Comparison of ENCODE assay signal across 8 cellular contexts in genomic region chr1:25904942-25905679, GRCh38. TPM values are rescaled to one million over a fixed set of nuclear protein-coding genes. Genes with fewer than 3 reads are reported as not detected.
DNase-seq lines count a peak whose midpoint lies in the region; FAIRE-seq and TF ChIP-seq lines count a peak whose summit lies in the region.

No MANE protein-coding gene starts in this region.

- peaks cover 57% of the 10 kb centered on the region for H3K36me3 ChIP-seq in SJSA1
- H3K36me3 ChIP-seq in neuronal stem cell (replicated peaks in 1 of 2; ENCODE audit: control insufficient read depth in 2 of 2, insufficient read depth in 2 of 2, low read length in 2 of 2) = peaks cover 14 to 45% of the 10 kb centered on the region in 2 donors
- peaks cover 0 to 16% (median 8%) of the 10 kb centered on the region in 5 donors for H3K36me3 ChIP-seq in subcutaneous abdominal adipose tissue (ENCODE audit: control insufficient read depth in 5 of 5, insufficient read depth in 5 of 5, low read length in 5 of 5)

- no peak overlapping the region for H4K8ac ChIP-seq in neuronal stem cell (ENCODE audit: low read depth, low read length)

- no peak overlapping the region for H3K4ac ChIP-seq in neuronal stem cell (ENCODE audit: low read length)

- FAIRE-seq in frontal cortex (lab: Jason Lieb, UNC) = no peak

- H4K91ac ChIP-seq in neuronal stem cell (ENCODE audit: low read depth, low read length, poor library complexity) = no peak overlapping the region

- H3K14ac ChIP-seq in neuronal stem cell (ENCODE audit: low read length) = no peak overlapping the region

- no peak overlapping the region for H2AFZ ChIP-seq in neuronal stem cell (ENCODE audit: low read length)

- DNase-seq in ELR (ENCODE audit: low read depth) (peak; percentile 94), HEK293T (ENCODE audit: extremely low spot score) (peak; percentile 96), NAMALWA (ENCODE audit: low spot score) (peak; percentile 95), SJSA1 (ENCODE audit: low read depth in 1 of 2, low spot score in 2 of 2) (peak; percentile 84 to 98), frontal cortex (ENCODE audit: low spot score in 2 of 2) (peak; percentile 84 to 87), neuronal stem cell (ENCODE audit: low spot score) (peak; percentile 95)
- DNase-seq in activated naive CD4-positive, alpha-beta T cell treated with Interleukin-2 at 50 U/mL for 16 hours = peak; percentile 90

- peak overlapping the region; percentile 91 for H3K4me3 ChIP-seq in SJSA1
- H3K4me3 ChIP-seq in neuronal stem cell (ENCODE audit: low read length in 2 of 2) = peak overlapping the region; percentile 63 to 97
- peak overlapping the region; percentile 55 to 81 (median 65) for H3K4me3 ChIP-seq in subcutaneous abdominal adipose tissue (ENCODE audit: low read depth in 1 of 5, low read length in 5 of 5)

- H3K9me3 ChIP-seq in SJSA1 (replicated peaks) (no peaks in the 10 kb centered on the region), neuronal stem cell (replicated peaks in 1 of 2; ENCODE audit: control insufficient read depth in 2 of 2, insufficient read depth in 1 of 2, low read depth in 1 of 2, low read length in 2 of 2) (peaks cover 0 to 2% of the 10 kb centered on the region in 2 donors), subcutaneous abdominal adipose tissue (ENCODE audit: control insufficient read depth in 5 of 5, low read length in 5 of 5) (no peaks in the 10 kb centered on the region)

- H2BK5ac ChIP-seq in neuronal stem cell (ENCODE audit: low read length) = no peak overlapping the region

- H3K27ac ChIP-seq in SJSA1 = peak overlapping the region; percentile 94
- peak overlapping the region; percentile 95 for H3K27ac ChIP-seq in neuronal stem cell (replicated peaks; ENCODE audit: low read length)
- H3K27ac ChIP-seq in subcutaneous abdominal adipose tissue (ENCODE audit: low read depth, low read length) = no peak overlapping the region

- peaks cover 4% of the 10 kb centered on the region for H3K79me1 ChIP-seq in neuronal stem cell (ENCODE audit: low read depth, low read length)

- WGBS in neuronal stem cell (ENCODE audit: extremely low coverage in 2 of 2, insufficient read length in 2 of 2, insufficient replicate concordance in 1 of 2), 2 donors = no CpG with 5 or more reads among the region's 34 CpGs

- H3K9ac ChIP-seq in neuronal stem cell (ENCODE audit: low read depth, low read length, poor library complexity) (no peak overlapping the region), subcutaneous abdominal adipose tissue (ENCODE audit: low read length in 5 of 5) (peak overlapping the region in 4 of 5 donors; percentile 8 to 71 (median 50))

- H3K4me1 ChIP-seq in SJSA1 (replicated peaks) (peaks cover 15% of the 10 kb centered on the region), neuronal stem cell (ENCODE audit: control insufficient read depth in 2 of 2, insufficient read depth in 1 of 2, low read depth in 1 of 2, low read length in 2 of 2) (peaks cover 24 to 31% of the 10 kb centered on the region in 2 donors), subcutaneous abdominal adipose tissue (ENCODE audit: control insufficient read depth in 5 of 5, insufficient read depth in 5 of 5, low read length in 5 of 5) (peaks cover 0 to 26% (median 18%) of the 10 kb centered on the region in 5 donors)

- no peak overlapping the region for H2AK5ac ChIP-seq in neuronal stem cell (ENCODE audit: low read depth, low read length)

- CTCF ChIA-PET in HEK293T (lab: Yijun Ruan, JAX) = interaction anchor here (1.3 to 2.0 kb wide), 3 partner anchors 9 to 94 kb away, joined by 3 to 16 read pairs (median 4); partner anchors contain the start of gene PAFAH2

- H3K18ac ChIP-seq in neuronal stem cell (ENCODE audit: low read length) = no peak overlapping the region

- H3K23ac ChIP-seq in neuronal stem cell (ENCODE audit: low read depth, low read length, poor library complexity) = no peak overlapping the region

- POLR2A ChIA-PET in HEK293T (lab: Yijun Ruan, JAX) = interaction anchor here (1.4 to 3.7 kb wide), 4 partner anchors 9 to 131 kb away, joined by 3 to 17 read pairs (median 8); partner anchors contain the start of gene PAFAH2

- peak overlapping the region; percentile 73 for H3K4me2 ChIP-seq in neuronal stem cell (ENCODE audit: insufficient read depth, low read length, poor library complexity, severe bottlenecking)

- H3K27me3 ChIP-seq in SJSA1 (replicated peaks) = no peaks in the 10 kb centered on the region
- no peaks in the 10 kb centered on the region for H3K27me3 ChIP-seq in neuronal stem cell (ENCODE audit: control insufficient read depth in 3 of 3, insufficient read depth in 3 of 3, low read depth in 1 of 3, low read length in 3 of 3)
- no peaks in the 10 kb centered on the region for H3K27me3 ChIP-seq in subcutaneous abdominal adipose tissue (ENCODE audit: control insufficient read depth in 5 of 5, insufficient read depth in 4 of 5, low read length in 5 of 5)

- H2BK120ac ChIP-seq in neuronal stem cell (ENCODE audit: low read depth, low read length) = no peak overlapping the region

- no peak overlapping the region for H2BK12ac ChIP-seq in neuronal stem cell (ENCODE audit: low read length)

- no peak overlapping the region for H2BK15ac ChIP-seq in neuronal stem cell (ENCODE audit: low read length)

TF ChIP-seq in HEK293T, 16 proteins besides CTCF, POLR2A, EP300 and RAD21:
- TF ChIP-seq LEF1 (IDR thresholded peaks at IDR 0.05; ENCODE audit: borderline replicate concordance) = no peak
- TF ChIP-seq HDGF (IDR thresholded peaks at IDR 0.05; ENCODE audit: borderline replicate concordance) = no peak
- TF ChIP-seq PKNOX1 (IDR thresholded peaks at IDR 0.05) = no peak
- TF ChIP-seq SUZ12 (IDR thresholded peaks at IDR 0.05) = no peak
- TF ChIP-seq ELF4 (IDR thresholded peaks at IDR 0.05) = no peak
- TF ChIP-seq ZNF384 (IDR thresholded peaks at IDR 0.05) = no peak
- no peak for TF ChIP-seq FOXA1 (IDR thresholded peaks at IDR 0.05)
- no peak for TF ChIP-seq TARDBP (IDR thresholded peaks at IDR 0.05)
- no peak for TF ChIP-seq CTBP1 (IDR thresholded peaks at IDR 0.05; ENCODE audit: borderline replicate concordance)
- TF ChIP-seq BHLHE40 (IDR thresholded peaks at IDR 0.05; ENCODE audit: borderline replicate concordance) = no peak
- TF ChIP-seq NFRKB (IDR thresholded peaks at IDR 0.05) = no peak
- no peak for TF ChIP-seq FOXK2 (IDR thresholded peaks at IDR 0.05)
- TF ChIP-seq L3MBTL2 (conservative IDR thresholded peaks at IDR 0.05) = no peak

RNA-seq across cellular contexts. Expression of gene STMN1, which starts 1.1 kb away (rescaled TPM):
- 325 and 537 TPM in 2 replicates for total RNA-seq in SJSA1 (2014; rRNA removed; shearing (Covaris generic))
- 1,181 TPM for total RNA-seq in frontal cortex
- 714 TPM for polyA plus RNA-seq in neuronal stem cell (2013, experiment 1 of 2)
- 708 TPM for polyA plus RNA-seq in neuronal stem cell (2013, experiment 2 of 2)

RNA-seq across cellular contexts. Expression of gene PAQR7, which starts 29.6 kb away (rescaled TPM):
- 2.9 and 3.1 TPM in 2 replicates for total RNA-seq in SJSA1 (2014; rRNA removed; shearing (Covaris generic))
- total RNA-seq in frontal cortex = 8.6 TPM
- 2.4 TPM for polyA plus RNA-seq in neuronal stem cell (2013, experiment 1 of 2)
- polyA plus RNA-seq in neuronal stem cell (2013, experiment 2 of 2) = 2.3 TPM

RNA-seq across cellular contexts. Expression of gene AUNIP, which starts 45.9 kb away (rescaled TPM):
- total RNA-seq in SJSA1 (2014; rRNA removed; shearing (Covaris generic)) = 5.9 and 9.5 TPM in 2 replicates
- total RNA-seq in frontal cortex = 0.82 TPM
- 7.6 TPM for polyA plus RNA-seq in neuronal stem cell (2013, experiment 1 of 2)
- 7.3 TPM for polyA plus RNA-seq in neuronal stem cell (2013, experiment 2 of 2)
